ENCODE assay signal across 21 cellular contexts in genomic region chr3:11422291-11422690, GRCh38.
"Had no signal": no experiment of that assay in that cellular context is flagged by ENCODE, and none has a peak within 500 bp of the region (broad histone marks: within the 10 kb centered on the region; RNA-seq: fewer than 3 reads in every experiment).

No MANE protein-coding gene starts in this region.

- DNase-seq: Kasumi-1, MM.1S, NCI-H1092 treated with DMSO at 0.1 percent for 48 hours, NCI-H1436, NCI-H187, NCI-H2029, NCI-H2081 treated with DMSO at 0.1 percent for 48 hours, NCI-H2171, NCI-H226, NCI-H446, NCI-H510A, NCI-H524 treated with DMSO at 0.1 percent for 48 hours, NCI-H69, NCI-H774, SHP77, SK-N-SH, SW 1271 had no signal

- H3K27ac ChIP-seq: HL-60, KMS-11, RWPE1 had no signal

- FAIRE-seq: RCC 7860 had no signal

- H3K4me2 ChIP-seq: KMS-11, SK-N-SH had no signal

- H3K9ac ChIP-seq: KMS-11, SK-N-SH had no signal

- H3K9me3 ChIP-seq: SK-N-SH had no signal
